ENCODE assay signal across 9 cellular contexts in genomic region chr7:23469961-23470250, GRCh38. TPM values are rescaled to one million over a fixed set of nuclear protein-coding genes. Genes with fewer than 3 reads are reported as not detected.
DNase-seq lines count a peak whose midpoint lies in the region; ATAC-seq lines count a peak whose summit lies in the region.
"Had no signal": no experiment of that assay in that cellular context is flagged by ENCODE, and none has a peak within 500 bp of the region (broad histone marks: within the 10 kb centered on the region; RNA-seq: fewer than 3 reads in every experiment).

No MANE protein-coding gene starts in this region.

- peak overlapping the region; percentile 81 for H3K4me3 Mint-ChIP-seq in stimulated activated naive CD8-positive, alpha-beta T cell treated with anti-CD3 and anti-CD28 coated beads, Interleukin-15, Interleukin-2, amounts not matched to agents 100 ng/mL and 50 ng/mL, for 24 hours
- peak overlapping the region; percentile 85 for H3K4me3 Mint-ChIP-seq in activated T-helper 1 cell treated with anti-CD3 and anti-CD28 coated beads, Interleukin-12 subunit alpha, Interleukin-12 subunit beta, Interleukin-2, Interleukin-4 antibody, amounts not matched to agents 30 ng/mL and 10 ng/mL and 1 ng/mL, durations not matched to agents 14 hours and 24 hours and 36 hours

- no peaks in the 10 kb centered on the region for H3K9me3 Mint-ChIP-seq in stimulated activated naive CD8-positive, alpha-beta T cell treated with anti-CD3 and anti-CD28 coated beads, Interleukin-15, Interleukin-2, amounts not matched to agents 100 ng/mL and 50 ng/mL, for 24 hours
- no peaks in the 10 kb centered on the region for H3K9me3 Mint-ChIP-seq in activated T-helper 1 cell treated with anti-CD3 and anti-CD28 coated beads, Interleukin-12 subunit alpha, Interleukin-12 subunit beta, Interleukin-2, Interleukin-4 antibody, amounts not matched to agents 30 ng/mL and 10 ng/mL and 1 ng/mL, durations not matched to agents 14 hours and 24 hours and 36 hours

- H3K27ac ChIP-seq in aorta (ENCODE audit: low read depth in 1 of 2, low read length in 2 of 2), result no peak overlapping the region

- H3K27me3 ChIP-seq in aorta (ENCODE audit: control insufficient read depth in 1 of 2, insufficient read depth in 2 of 2, low read length in 1 of 2), result peaks cover 0 to 2% of the 10 kb centered on the region in 2 donors

- intact Hi-C loops in activated T-helper 1 cell treated with anti-CD3 and anti-CD28 coated beads, Interleukin-12 subunit alpha, Interleukin-12 subunit beta, Interleukin-2, Interleukin-4 antibody, amounts not matched to agents 30 ng/mL and 10 ng/mL and 1 ng/mL, durations not matched to agents 14 hours and 24 hours and 36 hours (cut with micrococcal nuclease), result loop anchor here (1.0 to 10.0 kb wide), 5 partner anchors 97 to 645 kb away; partner anchors contain the start of genes HYCC1 and TOMM7
- intact Hi-C loops in sciatic nerve (cut with DNase I) (no loop called here), aorta (cut with DNase I) (no loop called here)

- 4% methylated on average over 18 of the region's 18 CpGs for WGBS in aorta, 2 donors

- no peaks in the 10 kb centered on the region for H3K36me3 ChIP-seq in aorta (ENCODE audit: control insufficient read depth in 1 of 2, insufficient read depth in 2 of 2, low read length in 1 of 2)

- no peak for DNase-seq in stimulated activated naive CD8-positive, alpha-beta T cell treated with anti-CD3 and anti-CD28 coated beads, Interleukin-15, Interleukin-2, amounts not matched to agents 100 U/mL and 50 U/mL, for 24 hours
- no peak for DNase-seq in activated T-helper 1 cell treated with anti-CD3 and anti-CD28 coated beads, Interleukin-12 subunit alpha, Interleukin-12 subunit beta, Interleukin-2, Interleukin-4 antibody, amounts not matched to agents 30 ng/mL and 10 ng/mL and 1 ng/mL, durations not matched to agents 14 hours and 24 hours and 36 hours (ENCODE audit: low spot score)
- DNase-seq in islet precursor cell (peak; percentile 66), sciatic nerve (ENCODE audit: low spot score) (no peak), aorta (no peak)
- DNase-seq in effector CD4-positive, alpha-beta T cell, result no peak
- DNase-seq: stimulated activated naive CD4-positive, alpha-beta T cell treated with Interleukin-2 at 50 U/mL for 16 hours had no signal

- peak overlapping the region in 1 of 2 donors; percentile 1 for H3K4me3 ChIP-seq in aorta (ENCODE audit: low read length in 2 of 2)

- H3K36me3 Mint-ChIP-seq in stimulated activated naive CD8-positive, alpha-beta T cell treated with anti-CD3 and anti-CD28 coated beads, Interleukin-15, Interleukin-2, amounts not matched to agents 100 ng/mL and 50 ng/mL, for 24 hours (ENCODE audit: low read depth), result no peaks in the 10 kb centered on the region
- peaks cover 6% of the 10 kb centered on the region for H3K36me3 Mint-ChIP-seq in activated T-helper 1 cell treated with anti-CD3 and anti-CD28 coated beads, Interleukin-12 subunit alpha, Interleukin-12 subunit beta, Interleukin-2, Interleukin-4 antibody, amounts not matched to agents 30 ng/mL and 10 ng/mL and 1 ng/mL, durations not matched to agents 14 hours and 24 hours and 36 hours (ENCODE audit: low read depth)

- H3K4me1 ChIP-seq in aorta (ENCODE audit: control insufficient read depth in 1 of 2, insufficient read depth in 2 of 2, low read length in 2 of 2), result no peaks in the 10 kb centered on the region

- peaks cover 69% of the 10 kb centered on the region for H3K27me3 Mint-ChIP-seq in stimulated activated naive CD8-positive, alpha-beta T cell treated with anti-CD3 and anti-CD28 coated beads, Interleukin-15, Interleukin-2, amounts not matched to agents 100 ng/mL and 50 ng/mL, for 24 hours
- H3K27me3 Mint-ChIP-seq in activated T-helper 1 cell treated with anti-CD3 and anti-CD28 coated beads, Interleukin-12 subunit alpha, Interleukin-12 subunit beta, Interleukin-2, Interleukin-4 antibody, amounts not matched to agents 30 ng/mL and 10 ng/mL and 1 ng/mL, durations not matched to agents 14 hours and 24 hours and 36 hours (ENCODE audit: insufficient read depth), result peaks cover 66% of the 10 kb centered on the region

- peaks cover 44% of the 10 kb centered on the region for H3K4me1 Mint-ChIP-seq in stimulated activated naive CD8-positive, alpha-beta T cell treated with anti-CD3 and anti-CD28 coated beads, Interleukin-15, Interleukin-2, amounts not matched to agents 100 ng/mL and 50 ng/mL, for 24 hours (ENCODE audit: low read depth)
- H3K4me1 Mint-ChIP-seq in activated T-helper 1 cell treated with anti-CD3 and anti-CD28 coated beads, Interleukin-12 subunit alpha, Interleukin-12 subunit beta, Interleukin-2, Interleukin-4 antibody, amounts not matched to agents 30 ng/mL and 10 ng/mL and 1 ng/mL, durations not matched to agents 14 hours and 24 hours and 36 hours (ENCODE audit: low read depth), result peaks cover 50% of the 10 kb centered on the region

- ATAC-seq in stimulated activated naive CD8-positive, alpha-beta T cell treated with anti-CD3 and anti-CD28 coated beads, Interleukin-15, Interleukin-2, amounts not matched to agents 100 U/mL and 50 U/mL, for 24 hours, result no peak
- ATAC-seq in sciatic nerve (no peak), HG02610 (IDR thresholded peaks at IDR 0.05; ENCODE audit: unreplicated experiment) (no peak), aorta (ENCODE audit: low FRiP score) (no peak)

- H3K9me3 ChIP-seq in aorta (ENCODE audit: control insufficient read depth, low read length), result no peaks in the 10 kb centered on the region

- H3K27ac Mint-ChIP-seq in stimulated activated naive CD8-positive, alpha-beta T cell treated with anti-CD3 and anti-CD28 coated beads, Interleukin-15, Interleukin-2, amounts not matched to agents 100 ng/mL and 50 ng/mL, for 24 hours, result peak overlapping the region; percentile 71
- H3K27ac Mint-ChIP-seq in activated T-helper 1 cell treated with anti-CD3 and anti-CD28 coated beads, Interleukin-12 subunit alpha, Interleukin-12 subunit beta, Interleukin-2, Interleukin-4 antibody, amounts not matched to agents 30 ng/mL and 10 ng/mL and 1 ng/mL, durations not matched to agents 14 hours and 24 hours and 36 hours, result peak overlapping the region; percentile 75

RNA-seq across cellular contexts. Expression of gene IGF2BP3, which starts 0.4 kb away (rescaled TPM):
- total RNA-seq in activated T-helper 1 cell treated with anti-CD3 and anti-CD28 coated beads, Interleukin-12 subunit alpha, Interleukin-12 subunit beta, Interleukin-2, Interleukin-4 antibody, amounts not matched to agents 30 ng/mL and 10 ng/mL and 1 ng/mL, durations not matched to agents 14 hours and 24 hours and 36 hours, result 2.5 and 2.7 TPM in 2 replicates
- total RNA-seq in sciatic nerve, result 2.0 TPM
- 1 to 10 TPM in 1 of 2 donors, under 1 TPM in 1; 0.71 to 1.6 TPM for total RNA-seq in aorta
- polyA plus RNA-seq in aorta, result under 1 TPM in 1 of 2 donors, not detected in 1; 0.08 TPM
